In the genomic region with DNA sequence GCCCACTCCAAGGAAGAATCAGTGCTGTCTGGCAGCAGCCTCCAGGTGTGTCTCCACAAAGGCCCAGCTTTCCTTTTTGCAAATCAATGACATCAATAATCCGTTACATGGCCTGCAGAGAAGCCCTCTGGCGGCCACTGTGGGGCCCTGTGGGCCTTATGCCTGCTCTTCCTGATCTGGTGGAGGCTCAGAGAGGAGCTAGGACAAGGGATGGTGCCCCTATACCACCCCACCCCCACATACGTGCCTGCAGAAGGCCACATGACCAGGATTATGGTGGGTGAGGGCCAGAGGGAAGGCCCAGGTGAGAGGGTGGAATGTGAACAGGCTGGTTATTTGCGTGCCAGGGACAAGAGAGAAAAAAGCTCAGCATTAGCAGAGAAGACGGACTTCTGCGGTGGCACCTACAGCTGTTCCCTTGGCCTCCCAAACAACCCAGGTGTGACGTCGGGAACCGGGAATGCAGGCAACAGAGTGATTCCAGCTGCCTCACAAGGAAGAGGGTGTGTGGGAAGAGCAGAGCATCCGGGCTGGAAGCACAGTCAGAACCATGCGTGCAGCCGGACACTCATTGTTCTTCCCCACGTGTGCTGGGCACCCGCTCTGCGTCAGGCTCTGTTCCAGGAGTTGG, we compare ENCODE assay signal across 1 cellular context.
TF ChIP-seq lines count a peak whose summit lies in the region.

No MANE protein-coding gene starts in this region.

TF ChIP-seq in HCT116, 20 proteins besides CTCF, POLR2A, EP300 and RAD21 (continued from another document):
- no peak for TF ChIP-seq ZBTB33 (IDR thresholded peaks at IDR 0.05; ENCODE audit: extremely low read depth, insufficient replicate concordance, low read length)
- no peak for TF ChIP-seq ATF3 (IDR thresholded peaks at IDR 0.05)
- no peak for TF ChIP-seq SRF (IDR thresholded peaks at IDR 0.05; ENCODE audit: low read depth)
- no peak for TF ChIP-seq CEBPB (IDR thresholded peaks at IDR 0.05; ENCODE audit: low read depth)
- TF ChIP-seq EZH2 (IDR thresholded peaks at IDR 0.05): no peak
- TF ChIP-seq JUND (IDR thresholded peaks at IDR 0.05): no peak
- no peak for TF ChIP-seq EGR1 (IDR thresholded peaks at IDR 0.05; ENCODE audit: low read depth)
- TF ChIP-seq ZFX (IDR thresholded peaks at IDR 0.05): no peak
- no peak for TF ChIP-seq TCF7L2 (IDR thresholded peaks at IDR 0.05; ENCODE audit: borderline replicate concordance, extremely low read depth, insufficient read depth, insufficient read length)
- no peak for TF ChIP-seq REST (IDR thresholded peaks at IDR 0.05; ENCODE audit: low read depth)
- no peak for TF ChIP-seq FOSL1 (IDR thresholded peaks at IDR 0.05; ENCODE audit: low read depth)
- TF ChIP-seq POLR2AphosphoS5 (IDR thresholded peaks at IDR 0.05; ENCODE audit: low read depth, low read length): no peak
- TF ChIP-seq YY1 (IDR thresholded peaks at IDR 0.05; ENCODE audit: extremely low read depth, insufficient replicate concordance, low read depth, low read length): no peak
- no peak; the same call in 1 of the 2 replicates for TF ChIP-seq ELF1 (IDR thresholded peaks at IDR 0.05; ENCODE audit: borderline replicate concordance, low read depth)
- no peak for TF ChIP-seq CBX3 (IDR thresholded peaks at IDR 0.05; ENCODE audit: low read depth)
- TF ChIP-seq ZNF274 (IDR thresholded peaks at IDR 0.05; ENCODE audit: low read depth, low read length): no peak
